35 cellular contexts compared by ENCODE assay signal in the genomic region with DNA sequence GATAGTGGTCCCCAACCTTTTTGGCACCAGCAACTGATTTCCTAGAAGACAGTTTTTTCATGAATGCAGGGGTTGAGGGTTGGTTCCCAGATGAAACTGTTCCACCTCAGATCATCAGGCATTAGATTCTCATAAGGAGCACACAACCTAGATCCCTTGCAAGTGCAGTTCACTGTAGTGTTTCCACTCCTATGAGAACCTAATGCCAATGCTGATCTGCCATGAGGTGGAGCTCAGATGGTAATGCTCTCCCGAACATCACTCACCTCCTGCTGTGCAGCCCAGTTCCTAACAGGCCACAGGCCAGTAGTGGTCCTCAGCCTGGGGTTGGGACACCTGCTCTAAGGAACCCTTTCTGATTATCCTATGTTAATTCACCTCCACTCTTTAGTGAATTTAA.
"Had no signal": no experiment of that assay in that cellular context is flagged by ENCODE, and none has a peak within 500 bp of the region (broad histone marks: within the 10 kb centered on the region; RNA-seq: fewer than 3 reads in every experiment).

No MANE protein-coding gene starts in this region.

- H3K9me3 Mint-ChIP-seq: activated CD4-positive, alpha-beta T cell treated with anti-CD3 and anti-CD28 coated beads, Interleukin-2, amount 10 ng/mL, durations not matched to agents 24 days and 14 days; activated T-helper 1 cell treated with anti-CD3 and anti-CD28 coated beads, Interleukin-12 subunit alpha, Interleukin-12 subunit beta, Interleukin-2, Interleukin-4 antibody, amounts not matched to agents 30 ng/mL and 10 ng/mL and 1 ng/mL, durations not matched to agents 14 hours and 24 hours and 36 hours had no signal

- H3K4me1 ChIP-seq: adrenal gland, body of pancreas, breast epithelium had no signal

- H3K36me3 ChIP-seq: adrenal gland, brain microvascular endothelial cell, breast epithelium had no signal

- H3K4me3 ChIP-seq: adrenal gland, body of pancreas, breast epithelium had no signal

- H3K27me3 ChIP-seq: adrenal gland, body of pancreas, brain microvascular endothelial cell, breast epithelium had no signal

- H3K4me3 Mint-ChIP-seq: activated B cell treated with CpG ODN at 0.5 μM for 24 hours; activated CD4-positive, alpha-beta memory T cell treated with anti-CD3 and anti-CD28 coated beads for 36 hours; activated CD4-positive, alpha-beta T cell treated with anti-CD3 and anti-CD28 coated beads, Interleukin-2, amount 10 ng/mL, durations not matched to agents 24 days and 14 days; activated CD8-positive, alpha-beta T cell treated with anti-CD3 and anti-CD28 coated beads for 36 hours; activated naive CD4-positive, alpha-beta T cell treated with anti-CD3 and anti-CD28 coated beads for 36 hours; activated naive CD8-positive, alpha-beta T cell treated with anti-CD3 and anti-CD28 coated beads for 36 hours; activated T-cell treated with anti-CD3 and anti-CD28 coated beads, Interleukin-2, amount 50 U/mL, for 4 hours; activated T-cell treated with anti-CD3 and anti-CD28 coated beads, Interleukin-2, amount 50 U/mL, for 72 hours; activated T-helper 1 cell treated with anti-CD3 and anti-CD28 coated beads, Interleukin-12 subunit alpha, Interleukin-12 subunit beta, Interleukin-2, Interleukin-4 antibody, amounts not matched to agents 30 ng/mL and 10 ng/mL and 1 ng/mL, durations not matched to agents 14 hours and 24 hours and 36 hours; activated T-helper 17 cell treated with anti-CD3 and anti-CD28 coated beads, Interleukin-2, amount 50 U/mL, for 72 hours; T-helper 1 cell treated with Interleukin-12 subunit alpha and Interleukin-12 subunit beta and Interleukin-4 antibody, amounts not matched to agents 30 μg/mL and 1 μg/mL, for 36 hours; T-helper 2 cell treated with Interferon-gamma antibody and Interleukin-4, amounts not matched to agents 5 μg/mL and 100 μg/mL, for 36 hours had no signal

- ATAC-seq: activated CD8-positive, alpha-beta T cell treated with anti-CD3 and anti-CD28 coated beads for 36 hours; activated naive CD4-positive, alpha-beta T cell treated with anti-CD3 and anti-CD28 coated beads, Interleukin-2, amount 50 U/mL, for 72 hours; activated T-cell treated with anti-CD3 and anti-CD28 coated beads, Interleukin-2, amount 50 U/mL, for 4 hours; activated T-cell treated with anti-CD3 and anti-CD28 coated beads, Interleukin-2, amount 50 U/mL, for 72 hours; activated T-helper 17 cell treated with anti-CD3 and anti-CD28 coated beads, Interleukin-2, amount 50 U/mL, for 72 hours; body of pancreas had no signal

- DNase-seq: activated B cell treated with CpG ODN at 0.5 μM for 24 hours; activated CD4-positive, alpha-beta memory T cell treated with anti-CD3 and anti-CD28 coated beads for 36 hours; activated CD4-positive, alpha-beta T cell treated with anti-CD3 and anti-CD28 coated beads for 4 hours; activated CD4-positive, alpha-beta T cell treated with anti-CD3 and anti-CD28 coated beads, Interleukin-2, amount 10 ng/mL, durations not matched to agents 24 days and 14 days; activated CD4-positive, alpha-beta T cell treated with anti-CD3 and anti-CD28 coated beads, Interleukin-2, amount 50 U/mL, for 1 hour; activated CD4-positive, alpha-beta T cell treated with anti-CD3 and anti-CD28 coated beads, Interleukin-2, amount 50 U/mL, for 4 hours; activated CD4-positive, CD25-positive, alpha-beta regulatory T cell treated with anti-CD3 and anti-CD28 coated beads, Interleukin-2, amount 50 U/mL, for 72 hours; activated CD8-positive, alpha-beta memory T cell treated with anti-CD3 and anti-CD28 coated beads, Interleukin-2, amount 50 U/mL, for 4 hours; activated CD8-positive, alpha-beta T cell treated with anti-CD3 and anti-CD28 coated beads for 36 hours; activated effector memory CD4-positive, alpha-beta T cell treated with anti-CD3 and anti-CD28 coated beads, Interleukin-2, amount 50 U/mL, for 16 hours; activated gamma-delta T cell treated with Interleukin-2 at 50 U/mL for 16 hours; activated naive CD4-positive, alpha-beta T cell; activated naive CD4-positive, alpha-beta T cell treated with anti-CD3 and anti-CD28 coated beads for 36 hours; activated naive CD4-positive, alpha-beta T cell treated with anti-CD3 and anti-CD28 coated beads, Interleukin-2, amount 50 U/mL, for 16 hours; activated naive CD8-positive, alpha-beta T cell treated with anti-CD3 and anti-CD28 coated beads for 36 hours; activated T-cell treated with anti-CD3 and anti-CD28 coated beads for 4 hours; activated T-cell treated with anti-CD3 and anti-CD28 coated beads, Interleukin-2, amount 50 U/mL, for 1 hour; activated T-cell treated with anti-CD3 and anti-CD28 coated beads, Interleukin-2, amount 50 U/mL, for 4 hours; activated T-cell treated with anti-CD3 and anti-CD28 coated beads, Interleukin-2, amount 50 U/mL, for 72 hours; adrenal gland; amniotic stem cell; aorta; body of pancreas; brain microvascular endothelial cell; central memory CD4-positive, alpha-beta T cell; T-helper 1 cell; T-helper 2 cell; T-helper 9 cell had no signal

- H3K27ac ChIP-seq: adrenal gland, body of pancreas, brain microvascular endothelial cell, breast epithelium, VCaP had no signal

- H3K4me1 Mint-ChIP-seq: activated B cell treated with CpG ODN at 0.5 μM for 24 hours; activated CD4-positive, alpha-beta T cell treated with anti-CD3 and anti-CD28 coated beads, Interleukin-2, amount 10 ng/mL, durations not matched to agents 24 days and 14 days; activated naive CD8-positive, alpha-beta T cell treated with anti-CD3 and anti-CD28 coated beads for 36 hours; activated T-helper 17 cell treated with anti-CD3 and anti-CD28 coated beads, Interleukin-2, amount 50 U/mL, for 72 hours had no signal

- H3K27ac Mint-ChIP-seq: activated B cell treated with CpG ODN at 0.5 μM for 24 hours; activated CD4-positive, alpha-beta memory T cell treated with anti-CD3 and anti-CD28 coated beads for 36 hours; activated CD4-positive, alpha-beta T cell treated with anti-CD3 and anti-CD28 coated beads, Interleukin-2, amount 10 ng/mL, durations not matched to agents 24 days and 14 days; activated CD8-positive, alpha-beta T cell treated with anti-CD3 and anti-CD28 coated beads for 36 hours; activated naive CD4-positive, alpha-beta T cell treated with anti-CD3 and anti-CD28 coated beads for 36 hours; activated naive CD4-positive, alpha-beta T cell treated with anti-CD3 and anti-CD28 coated beads, Interleukin-2, amount 50 U/mL, for 72 hours; activated naive CD8-positive, alpha-beta T cell treated with anti-CD3 and anti-CD28 coated beads for 36 hours; activated T-cell treated with anti-CD3 and anti-CD28 coated beads, Interleukin-2, amount 50 U/mL, for 72 hours; activated T-helper 1 cell treated with anti-CD3 and anti-CD28 coated beads, Interleukin-12 subunit alpha, Interleukin-12 subunit beta, Interleukin-2, Interleukin-4 antibody, amounts not matched to agents 30 ng/mL and 10 ng/mL and 1 ng/mL, durations not matched to agents 14 hours and 24 hours and 36 hours; activated T-helper 17 cell treated with anti-CD3 and anti-CD28 coated beads, Interleukin-2, amount 50 U/mL, for 72 hours; T-helper 1 cell treated with Interleukin-12 subunit alpha and Interleukin-12 subunit beta and Interleukin-4 antibody, amounts not matched to agents 30 μg/mL and 1 μg/mL, for 36 hours; T-helper 2 cell treated with Interferon-gamma antibody and Interleukin-4, amounts not matched to agents 5 μg/mL and 100 μg/mL, for 36 hours had no signal

- H3K9me3 ChIP-seq: adrenal gland, body of pancreas had no signal

- H3K36me3 Mint-ChIP-seq: activated CD4-positive, alpha-beta memory T cell treated with anti-CD3 and anti-CD28 coated beads for 36 hours; activated naive CD8-positive, alpha-beta T cell treated with anti-CD3 and anti-CD28 coated beads for 36 hours had no signal
